Comparison of ENCODE assay signal across 1 cellular context in the genomic region with DNA sequence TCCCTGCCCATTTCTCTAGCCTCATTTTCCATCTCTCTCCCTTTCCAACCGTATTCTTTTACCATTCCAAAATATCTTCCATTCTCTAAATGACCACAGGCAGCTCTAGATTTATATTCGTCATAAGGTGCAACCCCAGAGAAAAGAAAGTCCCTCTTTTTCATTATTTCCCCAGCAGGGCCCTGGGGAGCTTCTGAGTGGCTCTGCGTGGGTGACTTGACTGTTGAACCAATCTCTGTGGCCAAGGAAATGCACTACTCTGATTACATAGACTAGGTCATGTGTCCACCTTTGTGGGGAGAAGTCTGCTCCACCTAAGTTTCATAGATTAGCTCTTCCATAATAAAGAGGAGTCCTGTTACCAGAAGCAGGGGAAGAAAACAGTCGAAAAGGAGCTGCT.
TF ChIP-seq lines count a peak whose summit lies in the region.

No MANE protein-coding gene starts in this region.

TF ChIP-seq in SK-N-SH, 30 proteins besides CTCF, POLR2A, EP300 and RAD21 (continued from another document):
- no peak for TF ChIP-seq GABPA (IDR thresholded peaks at IDR 0.05; ENCODE audit: low read depth)
- TF ChIP-seq RFX5 (IDR thresholded peaks at IDR 0.05; ENCODE audit: low read length): no peak
- TF ChIP-seq, protein P1, sequence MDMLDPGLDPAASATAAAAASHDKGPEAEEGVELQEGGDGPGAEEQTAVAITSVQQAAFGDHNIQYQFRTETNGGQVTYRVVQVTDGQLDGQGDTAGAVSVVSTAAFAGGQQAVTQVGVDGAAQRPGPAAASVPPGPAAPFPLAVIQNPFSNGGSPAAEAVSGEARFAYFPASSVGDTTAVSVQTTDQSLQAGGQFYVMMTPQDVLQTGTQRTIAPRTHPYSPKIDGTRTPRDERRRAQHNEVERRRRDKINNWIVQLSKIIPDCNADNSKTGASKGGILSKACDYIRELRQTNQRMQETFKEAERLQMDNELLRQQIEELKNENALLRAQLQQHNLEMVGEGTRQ (IDR thresholded peaks at IDR 0.05; ENCODE audit: borderline replicate concordance, low read depth, low read length): no peak
- no peak for TF ChIP-seq TAF1 (IDR thresholded peaks at IDR 0.05; ENCODE audit: borderline replicate concordance, low read depth, low read length)
- no peak for TF ChIP-seq RXRA (IDR thresholded peaks at IDR 0.05; ENCODE audit: borderline replicate concordance, low read depth)
- no peak for TF ChIP-seq ELF1 (IDR thresholded peaks at IDR 0.05)
